ENCODE assay signal across 11 cellular contexts in genomic region chr5:159928122-159928960, GRCh38. TPM values are rescaled to one million over a fixed set of nuclear protein-coding genes. Genes with fewer than 3 reads are reported as not detected.
DNase-seq lines count a peak whose midpoint lies in the region; ATAC-seq and TF ChIP-seq lines count a peak whose summit lies in the region.
"Had no signal": no experiment of that assay in that cellular context is flagged by ENCODE, and none has a peak within 500 bp of the region (broad histone marks: within the 10 kb centered on the region; RNA-seq: fewer than 3 reads in every experiment).

No MANE protein-coding gene starts in this region.

- H3K4me3 Mint-ChIP-seq in endothelial cell (ENCODE audit: unreplicated experiment) = no peak overlapping the region
- H3K4me3 Mint-ChIP-seq: CD8-positive, alpha-beta T cell had no signal

- no peaks in the 10 kb centered on the region for H3K36me3 Mint-ChIP-seq in endothelial cell (ENCODE audit: low read depth, unreplicated experiment)
- H3K36me3 Mint-ChIP-seq: CD8-positive, alpha-beta T cell had no signal

- H3K4me3 ChIP-seq in epithelial cell of esophagus (ENCODE audit: low read length) (no peak overlapping the region), H7 (ENCODE audit: insufficient read depth, low read depth, low read length) (no peak overlapping the region)
- H3K4me3 ChIP-seq: stomach had no signal

- peaks cover 6% of the 10 kb centered on the region for H3K4me1 Mint-ChIP-seq in endothelial cell (ENCODE audit: unreplicated experiment)

- H3K27ac Mint-ChIP-seq in endothelial cell (ENCODE audit: unreplicated experiment) = no peak overlapping the region
- H3K27ac Mint-ChIP-seq: CD8-positive, alpha-beta T cell had no signal

- no peaks in the 10 kb centered on the region for H3K27me3 ChIP-seq in H7 (ENCODE audit: control insufficient read depth, insufficient read depth, low read length)

- no peak for ATAC-seq in HG03039 (IDR thresholded peaks at IDR 0.05; ENCODE audit: unreplicated experiment)
- ATAC-seq: CD8-positive, alpha-beta T cell had no signal

- TF ChIP-seq CTCF in epithelial cell of esophagus (IDR thresholded peaks at IDR 0.05; ENCODE audit: insufficient read depth, low read depth, low read length, missing control alignments) (no peak), endothelial cell (IDR thresholded peaks at IDR 0.05; ENCODE audit: unreplicated experiment) (no peak)

- H3K36me3 ChIP-seq in H7 (replicated peaks; ENCODE audit: control insufficient read depth, insufficient read depth, low read length) = no peaks in the 10 kb centered on the region
- H3K36me3 ChIP-seq: stomach had no signal

- DNase-seq in AG20443 (ENCODE audit: low spot score) (peak; percentile 90), NCI-H446 (lab: John Stamatoyannopoulos, UW) (peak; percentile 77 to 92), epithelial cell of esophagus (ENCODE audit: low read depth) (peak; percentile 93), myocyte (ENCODE audit: low read depth) (peak; percentile 74), endothelial cell (ENCODE audit: low spot score) (no peak), H7 (no peak)
- no peak for DNase-seq in activated naive CD4-positive, alpha-beta T cell treated with Interleukin-2 at 50 U/mL for 16 hours
- DNase-seq: CD8-positive, alpha-beta T cell; KG1; stomach had no signal

- H3K27me3 Mint-ChIP-seq in endothelial cell (ENCODE audit: unreplicated experiment) = peaks cover 4% of the 10 kb centered on the region

- no peaks in the 10 kb centered on the region for H3K9me3 Mint-ChIP-seq in endothelial cell (ENCODE audit: unreplicated experiment)
- H3K9me3 Mint-ChIP-seq: CD8-positive, alpha-beta T cell had no signal

RNA-seq across cellular contexts. Expression of gene ADRA1B, which starts 12.1 kb away (rescaled TPM):
- total RNA-seq in myocyte (9.0 and 9.2 TPM in 2 replicates), endothelial cell (ENCODE audit: unreplicated experiment) (not detected)
- 3.2 TPM for polyA plus RNA-seq in myocyte (2012)
- total RNA-seq in H7 (2014; rRNA removed; shearing (Covaris generic)) = 0.14 TPM in 1 of 2 replicates, not detected in the other
- total RNA-seq: CD8-positive, alpha-beta T cell had no signal

Comparison
In these comparisons a context has a peak if more than half of its experiments do, and no peak if none do; other contexts are left out.
1. DNase-seq: peak in AG20443 (single experiment), NCI-H446 (2 of 2), epithelial cell of esophagus (single experiment) and myocyte (single experiment); none in endothelial cell (single experiment), activated naive CD4-positive, alpha-beta T cell treated with Interleukin-2 at 50 U/mL for 16 hours (single experiment) and H7 (single experiment).